In the genomic region with DNA sequence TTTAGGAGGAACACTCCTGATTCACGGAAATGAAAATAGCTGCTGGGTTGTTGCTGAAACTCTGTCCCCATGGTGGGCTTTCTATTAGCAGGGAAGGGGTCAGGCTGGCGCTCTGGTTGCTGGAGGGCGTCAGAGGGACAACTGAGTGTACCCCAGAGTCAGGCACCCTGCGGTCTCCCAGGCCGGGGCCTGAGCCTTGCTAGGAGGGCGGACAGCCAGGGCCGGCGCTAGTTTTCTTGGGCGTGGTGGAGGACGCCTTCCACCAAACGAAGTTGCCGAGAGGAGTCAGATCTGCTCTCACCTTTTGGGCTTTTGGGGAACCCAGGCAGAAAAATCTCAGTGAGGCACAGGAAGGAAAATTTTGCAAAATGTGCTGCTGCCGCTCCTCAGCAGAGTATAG, we compare ENCODE assay signal across 23 cellular contexts. TPM values are rescaled to one million over a fixed set of nuclear protein-coding genes. Genes with fewer than 3 reads are reported as not detected.
DNase-seq lines count a peak whose midpoint lies in the region; ATAC-seq and TF ChIP-seq lines count a peak whose summit lies in the region.
"Had no signal": no experiment of that assay in that cellular context is flagged by ENCODE, and none has a peak within 500 bp of the region (broad histone marks: within the 10 kb centered on the region; RNA-seq: fewer than 3 reads in every experiment).

No MANE protein-coding gene starts in this region.

- H3K4me1 ChIP-seq in adrenal gland (replicated peaks in 1 of 2), result no peaks in the 10 kb centered on the region
- no peaks in the 10 kb centered on the region for H3K4me1 ChIP-seq in prostate gland (replicated peaks)
- H3K4me1 ChIP-seq in tibial nerve, result peaks cover 4 to 62% (median 26%) of the 10 kb centered on the region in 4 donors

- WGBS in adrenal gland, 4 donors, result 75 to 79% (median 77%) methylated on average over 10 to 13 of the region's 13 CpGs
- WGBS in prostate gland, result 91% methylated on average over 13 of the region's 13 CpGs
- 58 to 63% methylated on average over 13 of the region's 13 CpGs for WGBS in tibial nerve, 2 donors

- intact Hi-C loops in adrenal gland (cut with DNase I) (no loop called here), left ventricle myocardium superior (cut with micrococcal nuclease) (no loop called here), prostate gland (cut with DNase I) (no loop called here)

- H3K36me3 ChIP-seq in adrenal gland (replicated peaks in 1 of 2) (no peaks in the 10 kb centered on the region), prostate gland (no peaks in the 10 kb centered on the region), tibial nerve (no peaks in the 10 kb centered on the region)

- H3K27me3 ChIP-seq in adrenal gland (no peaks in the 10 kb centered on the region), prostate gland (replicated peaks; ENCODE audit: insufficient read depth) (no peaks in the 10 kb centered on the region), tibial nerve (no peaks in the 10 kb centered on the region)

- no peak for TF ChIP-seq EP300 in tibial nerve (IDR thresholded peaks at IDR 0.05)

- DNase-seq in adrenal gland (no peak), left ventricle myocardium superior (peak; percentile 53), prostate gland (ENCODE audit: low spot score) (no peak), tibial nerve (ENCODE audit: low spot score in 2 of 2) (peak in 1 of 2 donors; percentile 26), COLO668 (lab: John Stamatoyannopoulos, UW; ENCODE audit: unreplicated experiment) (no peak), NCI-H146 treated with DMSO at 0.1 percent for 48 hours (lab: John Stamatoyannopoulos, UW; ENCODE audit: unreplicated experiment) (no peak), SW480 (ENCODE audit: low spot score) (no peak)
- DNase-seq: activated naive CD8-positive, alpha-beta T cell treated with anti-CD3 and anti-CD28 coated beads for 36 hours; CD8-positive, alpha-beta T cell; DMS79; hippocampal formation; islet precursor cell; midbrain; NCI-H1436; NCI-H774; PC-9; stimulated activated CD4-positive, alpha-beta T cell treated with anti-CD3 and anti-CD28 coated beads, Interleukin-4, amount 100 ng/mL, for 1 hour; T1000 had no signal

- H3K4me3 ChIP-seq in adrenal gland (no peak overlapping the region), prostate gland (no peak overlapping the region), tibial nerve (peak overlapping the region in 3 of 4 donors; percentile 15 to 42 (median 29))
- H3K4me3 ChIP-seq: GM23338, PC-9, SK-N-MC had no signal

- peak overlapping the region in 4 of 5 donors; percentile 54 to 94 (median 78) for H3K27ac ChIP-seq in adrenal gland
- peak overlapping the region; percentile 44 to 61 for H3K27ac ChIP-seq in prostate gland
- H3K27ac ChIP-seq in tibial nerve, result peak overlapping the region; percentile 85 to 98 (median 94)
- H3K27ac ChIP-seq: PC-9, SK-N-MC had no signal

- H3K9me3 ChIP-seq in adrenal gland (replicated peaks in 1 of 3), result no peaks in the 10 kb centered on the region
- no peaks in the 10 kb centered on the region for H3K9me3 ChIP-seq in prostate gland
- no peaks in the 10 kb centered on the region for H3K9me3 ChIP-seq in tibial nerve

- TF ChIP-seq POLR2A in adrenal gland (IDR thresholded peaks at IDR 0.05) (no peak), prostate gland (IDR thresholded peaks at IDR 0.05) (no peak), tibial nerve (IDR thresholded peaks at IDR 0.05) (peak in 1 of 2 donors; percentile 16)

- TF ChIP-seq CTCF in adrenal gland (IDR thresholded peaks at IDR 0.05) (no peak), prostate gland (IDR thresholded peaks at IDR 0.05) (no peak), tibial nerve (IDR thresholded peaks at IDR 0.05) (no peak)

- ATAC-seq in left ventricle myocardium superior (peak; percentile 35), HG03135 (IDR thresholded peaks at IDR 0.05; ENCODE audit: unreplicated experiment) (no peak)
- ATAC-seq: activated CD4-positive, CD25-positive, alpha-beta regulatory T cell treated with anti-CD3 and anti-CD28 coated beads, Interleukin-2, amount 50 U/mL, for 24 hours; CD8-positive, alpha-beta T cell; GM23338 had no signal

RNA-seq across cellular contexts. Expression of gene NGF, which starts 54.8 kb away (rescaled TPM):
- total RNA-seq in adrenal gland, result 1 to 10 TPM in 7 of 8 donors, under 1 TPM in 1; 0.81 to 2.3 (median 1.5) TPM
- polyA plus RNA-seq in adrenal gland, result 1 to 10 TPM; 1.5 to 6.9 (median 4.1) TPM
- total RNA-seq in left ventricle myocardium superior, result 3.2 TPM
- 1 to 10 TPM; 1.1 to 1.4 TPM for total RNA-seq in prostate gland
- 10 to 100 TPM in 2 of 4 donors, 1 to 10 TPM in 2; 3.6 to 20.4 (median 7.4) TPM for total RNA-seq in tibial nerve
- total RNA-seq: activated CD8-positive, alpha-beta memory T cell treated with anti-CD3 and anti-CD28 coated beads for 36 hours; activated naive CD8-positive, alpha-beta T cell treated with anti-CD3 and anti-CD28 coated beads for 36 hours; CD8-positive, alpha-beta T cell had no signal

Comparison
In these comparisons a context has a peak if more than half of its experiments do, and no peak if none do; other contexts are left out.
1. H3K4me3 ChIP-seq: peak in tibial nerve (3 of 4); none in adrenal gland (0 of 4) and prostate gland (0 of 2).
2. Peak in every context shown above with its lines, with median percentiles within 50 percentile points of each other: H3K27ac ChIP-seq.